In genomic region chr7:135771961-135772638, GRCh38 we compare ENCODE assay signal across 14 cellular contexts. TPM values are rescaled to one million over a fixed set of nuclear protein-coding genes. Genes with fewer than 3 reads are reported as not detected.
DNase-seq lines count a peak whose midpoint lies in the region; ATAC-seq and TF ChIP-seq lines count a peak whose summit lies in the region.
"Had no signal": no experiment of that assay in that cellular context is flagged by ENCODE, and none has a peak within 500 bp of the region (broad histone marks: within the 10 kb centered on the region; RNA-seq: fewer than 3 reads in every experiment).

No MANE protein-coding gene starts in this region.

- H3K23ac ChIP-seq in mesenchymal stem cell (ENCODE audit: low read length in 2 of 2), result no peak overlapping the region

- H3K9ac ChIP-seq in mesenchymal stem cell (ENCODE audit: low read length), result peak overlapping the region; percentile 38
- H3K9ac ChIP-seq: parathyroid adenoma had no signal

- H3K36me3 Mint-ChIP-seq in Caco-2 (ENCODE audit: insufficient read depth, unreplicated experiment), result peaks cover 6% of the 10 kb centered on the region

- peaks cover 23% of the 10 kb centered on the region for H3K4me1 Mint-ChIP-seq in Caco-2 (ENCODE audit: low read depth, unreplicated experiment)
- H3K4me1 Mint-ChIP-seq: central memory CD8-positive, alpha-beta T cell had no signal

- no peaks in the 10 kb centered on the region for H3K36me3 ChIP-seq in Caco-2 (ENCODE audit: control insufficient read depth, insufficient read depth, low read length)
- H3K36me3 ChIP-seq in brain microvascular endothelial cell (replicated peaks), result no peaks in the 10 kb centered on the region
- no peaks in the 10 kb centered on the region for H3K36me3 ChIP-seq in mesenchymal stem cell (ENCODE audit: control insufficient read depth in 1 of 2, insufficient read depth in 2 of 2, low read depth in 1 of 2, low read length in 2 of 2)
- H3K36me3 ChIP-seq: SJSA1, uterus had no signal

- H4K8ac ChIP-seq in mesenchymal stem cell (ENCODE audit: low read length), result no peak overlapping the region

- intact Hi-C loops in Caco-2 (cut with micrococcal nuclease; ENCODE audit: unreplicated experiment), result no loop called here

- H2BK15ac ChIP-seq in mesenchymal stem cell (ENCODE audit: low read depth, poor library complexity, severe bottlenecking), result no peak overlapping the region

- CTCF ChIA-PET in Caco-2 (lab: Charles Lee), result interaction anchor here (1.0 kb wide), 1 partner anchor 99 kb away, joined by 3 read pairs; no protein-coding TSS in a partner anchor

- H3K27ac ChIP-seq in brain microvascular endothelial cell (no peak overlapping the region), mesenchymal stem cell (ENCODE audit: low read length, poor library complexity, severe bottlenecking) (no peak overlapping the region)
- H3K27ac ChIP-seq: parathyroid adenoma, SJSA1, uterus had no signal

- H3K4me3 Mint-ChIP-seq in Caco-2 (ENCODE audit: unreplicated experiment), result no peak overlapping the region
- H3K4me3 Mint-ChIP-seq: central memory CD8-positive, alpha-beta T cell had no signal

- H4K91ac ChIP-seq in mesenchymal stem cell (ENCODE audit: low read length), result peak overlapping the region; percentile 11

- H2AK5ac ChIP-seq in mesenchymal stem cell (ENCODE audit: low read length, severe bottlenecking), result no peak overlapping the region

- TF ChIP-seq CTCF in Caco-2 (IDR thresholded peaks at IDR 0.05; ENCODE audit: insufficient read depth in 1 of 2, low read depth in 1 of 2, low read length in 1 of 2, severe bottlenecking in 1 of 2, unreplicated experiment in 1 of 2), result no peak
- no peak for TF ChIP-seq CTCF in brain microvascular endothelial cell (IDR thresholded peaks at IDR 0.05; ENCODE audit: low read depth, low read length, missing control alignments)
- no peak for TF ChIP-seq CTCF in omental fat pad (IDR thresholded peaks at IDR 0.05)

- peaks cover 21% of the 10 kb centered on the region for H3K4me1 ChIP-seq in Caco-2
- no peaks in the 10 kb centered on the region for H3K4me1 ChIP-seq in mesenchymal stem cell (ENCODE audit: control insufficient read depth, insufficient read depth, low read depth, low read length)
- H3K4me1 ChIP-seq: parathyroid adenoma, uterus had no signal

- H3K4me2 ChIP-seq in mesenchymal stem cell (ENCODE audit: low read length, poor library complexity, severe bottlenecking), result no peak overlapping the region

- peak overlapping the region; percentile 23 to 52 for H2BK12ac ChIP-seq in mesenchymal stem cell (ENCODE audit: low read length in 2 of 2)

- peaks cover 1% of the 10 kb centered on the region for H3K9me3 Mint-ChIP-seq in Caco-2 (ENCODE audit: unreplicated experiment)
- H3K9me3 Mint-ChIP-seq: central memory CD8-positive, alpha-beta T cell had no signal

- peak overlapping the region; percentile 77 for H2AFZ ChIP-seq in mesenchymal stem cell (ENCODE audit: low read depth, low read length)
- H2AFZ ChIP-seq: parathyroid adenoma had no signal

- DNase-seq in Caco-2 (no peak), LHCN-M2 (ENCODE audit: low read depth) (peak; percentile 96), brain microvascular endothelial cell (peak; percentile 62), mesenchymal stem cell (peak; percentile 82), cerebellar nuclear complex (lab: John Stamatoyannopoulos, UW) (no peak), omental fat pad (ENCODE audit: low spot score) (no peak)
- no peak for DNase-seq in stimulated activated CD4-positive, alpha-beta T cell treated with anti-CD3 and anti-CD28 coated beads, Interleukin-2, amount 100 ng/mL, for 24 hours
- DNase-seq: Calu3, NCI-H187 treated with DMSO at 0.1 percent for 48 hours, uterus had no signal

- in situ Hi-C loops in brain microvascular endothelial cell (cut with HindIII; ENCODE audit: low pct_ligation_motif_present, low sequenced_read_pairs), result no loop called here

- peak overlapping the region in 1 of 2 experiments; percentile 46 for H3K14ac ChIP-seq in mesenchymal stem cell (ENCODE audit: low read length in 2 of 2)

- no peak overlapping the region for H2BK120ac ChIP-seq in mesenchymal stem cell (ENCODE audit: low read depth, low read length)

- no peaks in the 10 kb centered on the region for H3K79me1 ChIP-seq in mesenchymal stem cell (replicated peaks; ENCODE audit: low read length, poor library complexity, severe bottlenecking)

- POLR2A ChIA-PET in Caco-2 (lab: Charles Lee), result interaction anchor here (0.6 kb wide), 1 partner anchor 223 kb away, joined by 3 read pairs; no protein-coding TSS in a partner anchor

- H3K18ac ChIP-seq in mesenchymal stem cell (ENCODE audit: low read depth in 1 of 2, low read length in 2 of 2), result peak overlapping the region; percentile 48 to 60

- 71% methylated on average over 4 of the region's 4 CpGs for WGBS in mesenchymal stem cell

- H3K27me3 ChIP-seq in Caco-2 (replicated peaks; ENCODE audit: control insufficient read depth, insufficient read depth, low read length) (no peaks in the 10 kb centered on the region), brain microvascular endothelial cell (replicated peaks) (no peaks in the 10 kb centered on the region), mesenchymal stem cell (ENCODE audit: control insufficient read depth in 1 of 2, insufficient read depth in 1 of 2, low read length in 2 of 2) (peaks cover 0 to 11% of the 10 kb centered on the region in 2 experiments)
- H3K27me3 ChIP-seq: SJSA1, uterus had no signal

- H3K9me3 ChIP-seq in Caco-2, result no peaks in the 10 kb centered on the region; the same call in 1 of the 2 replicates
- H3K9me3 ChIP-seq in mesenchymal stem cell (ENCODE audit: control insufficient read depth, low read length), result no peaks in the 10 kb centered on the region
- H3K9me3 ChIP-seq: SJSA1, uterus had no signal

- H3K4me3 ChIP-seq in Caco-2 (ENCODE audit: low read depth, low read length), result no peak overlapping the region
- H3K4me3 ChIP-seq in brain microvascular endothelial cell (ENCODE audit: low read depth, low read length), result no peak overlapping the region
- no peak overlapping the region for H3K4me3 ChIP-seq in mesenchymal stem cell (ENCODE audit: insufficient read depth in 1 of 2, low read depth in 1 of 2, low read length in 2 of 2)
- H3K4me3 ChIP-seq: SJSA1, uterus had no signal

- BruUV-seq in Caco-2 (replicated peaks; lab: Mats Ljungman, UMichigan), result no TSS peak

- no peak overlapping the region for H2BK5ac ChIP-seq in mesenchymal stem cell (ENCODE audit: low read depth, low read length, poor library complexity, severe bottlenecking)

- no peak overlapping the region for H3K4ac ChIP-seq in mesenchymal stem cell (ENCODE audit: low read depth in 1 of 2, low read length in 2 of 2)

- ATAC-seq in omental fat pad (ENCODE audit: low FRiP score) (no peak), HG03135 (IDR thresholded peaks at IDR 0.05; ENCODE audit: unreplicated experiment) (no peak)

- H3K27ac Mint-ChIP-seq in Caco-2 (ENCODE audit: unreplicated experiment), result peak overlapping the region; percentile 65

- no peaks in the 10 kb centered on the region for H3K27me3 Mint-ChIP-seq in Caco-2 (ENCODE audit: insufficient read depth, unreplicated experiment)

RNA-seq across cellular contexts. Expression of gene FAM180A, which starts 23.5 kb away (rescaled TPM):
- total RNA-seq in Caco-2 (2022) (not detected in 2 replicates), LHCN-M2 (2014; rRNA removed) (3.7 and 4.1 TPM in 2 replicates), omental fat pad (10 to 100 TPM in 2 of 4 donors, 1 to 10 TPM in 2; 1.9 to 30.5 (median 9.8) TPM)
- 5.2 TPM for polyA plus RNA-seq in LHCN-M2 (2012)
- not detected for polyA plus RNA-seq in mesenchymal stem cell (2013, experiment 1 of 2)
- polyA plus RNA-seq in mesenchymal stem cell (2013, experiment 2 of 2), result not detected
- total RNA-seq: Calu3 had no signal

RNA-seq across cellular contexts. Expression of gene SLC13A4, which starts 44.1 kb away (rescaled TPM):
- total RNA-seq in Caco-2 (2022) (not detected in 2 replicates), LHCN-M2 (2014; rRNA removed) (0.06 TPM in 1 of 2 replicates, not detected in the other), omental fat pad (1 to 10 TPM in 1 of 4 donors, under 1 TPM in 2, not detected in 1; 0.09 to 1.4 (median 0.79) TPM)
- 0.60 TPM for polyA plus RNA-seq in LHCN-M2 (2012)
- polyA plus RNA-seq in mesenchymal stem cell (2013, experiment 1 of 2), result not detected
- 0.05 TPM for polyA plus RNA-seq in mesenchymal stem cell (2013, experiment 2 of 2)
- total RNA-seq: Calu3, SJSA1 had no signal

Comparison
In these comparisons a context has a peak if more than half of its experiments do, and no peak if none do; other contexts are left out.
1. DNase-seq: peak in LHCN-M2 (single experiment), brain microvascular endothelial cell (single experiment) and mesenchymal stem cell (single experiment); none in Caco-2 (0 of 2), cerebellar nuclear complex (0 of 2), omental fat pad (single experiment) and stimulated activated CD4-positive, alpha-beta T cell treated with anti-CD3 and anti-CD28 coated beads, Interleukin-2, amount 100 ng/mL, for 24 hours (0 of 2).